In the genomic region with DNA sequence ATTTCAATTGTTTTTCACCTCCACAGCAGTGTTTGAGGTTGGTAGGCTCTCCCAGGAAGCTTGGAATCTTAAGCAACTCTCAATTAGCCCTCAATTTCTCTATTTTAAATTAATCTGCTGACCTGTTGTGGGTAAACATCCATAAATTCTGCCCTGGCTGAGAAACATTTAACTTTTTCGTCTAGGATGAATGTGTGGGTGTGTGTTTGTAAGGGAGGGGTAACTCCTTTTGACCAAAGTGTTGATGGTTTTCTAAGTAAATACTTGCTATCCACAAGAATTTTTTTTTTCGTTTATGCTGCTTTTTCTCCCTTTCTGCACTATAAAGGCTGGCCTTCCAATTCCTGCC, we compare ENCODE assay signal across 8 cellular contexts. TPM values are rescaled to one million over a fixed set of nuclear protein-coding genes. Genes with fewer than 3 reads are reported as not detected.
A peak's percentile ranks its signal among the peaks of the same experiment; 100 is the strongest.
DNase-seq lines count a peak whose midpoint lies in the region; ATAC-seq and TF ChIP-seq lines count a peak whose summit lies in the region.

No MANE protein-coding gene starts in this region.

- H2AFZ ChIP-seq in ACC112 (ENCODE audit: low read length, unreplicated experiment) = peak overlapping the region; percentile 48

- H3K9me3 Mint-ChIP-seq in IgD-negative memory B cell = no peaks in the 10 kb centered on the region

- H3K36me3 ChIP-seq in ACC112 (ENCODE audit: insufficient read depth, low read length) (no peaks in the 10 kb centered on the region), muscle layer of duodenum (ENCODE audit: control insufficient read depth in 1 of 2, insufficient read depth in 2 of 2, low read length in 2 of 2) (peaks cover 5 to 12% of the 10 kb centered on the region in 2 donors)

- TF ChIP-seq CTCF in choroid plexus epithelial cell (conservative IDR thresholded peaks at IDR 0.05; ENCODE audit: low read depth, low read length) = no peak

- H3K27ac ChIP-seq in ACC112 (ENCODE audit: low read depth, low read length) (peak overlapping the region; percentile 89), muscle layer of duodenum (ENCODE audit: low read length) (peak overlapping the region; percentile 97)

- DNase-seq in choroid plexus epithelial cell (ENCODE audit: low read depth) (peak; percentile 36), H4 (ENCODE audit: low spot score) (no peak)

- no peaks in the 10 kb centered on the region for H3K27me3 ChIP-seq in ACC112 (ENCODE audit: insufficient read depth, low read length)
- H3K27me3 ChIP-seq in muscle layer of duodenum (ENCODE audit: low read depth, low read length) = no peaks in the 10 kb centered on the region

- H3K4me3 Mint-ChIP-seq in IgD-negative memory B cell = peak overlapping the region; percentile 82 to 97 (median 96)

- no peak for ATAC-seq in GM19328 (IDR thresholded peaks at IDR 0.05; ENCODE audit: unreplicated experiment)
- ATAC-seq in HG03565 (IDR thresholded peaks at IDR 0.05; ENCODE audit: unreplicated experiment) = no peak
- no peak for ATAC-seq in HG02885 (IDR thresholded peaks at IDR 0.05; ENCODE audit: poor library complexity, unreplicated experiment)

- H3K9me3 ChIP-seq in muscle layer of duodenum (ENCODE audit: control insufficient read depth in 1 of 2, low read length in 2 of 2) = no peaks in the 10 kb centered on the region

- peaks cover 31% of the 10 kb centered on the region for H3K4me1 ChIP-seq in ACC112 (ENCODE audit: control insufficient read depth, insufficient read depth, low read length, unreplicated experiment)
- peaks cover 7 to 28% of the 10 kb centered on the region in 2 donors for H3K4me1 ChIP-seq in muscle layer of duodenum (ENCODE audit: control insufficient read depth in 1 of 2, insufficient read depth in 2 of 2, low read length in 2 of 2)

- peak overlapping the region; percentile 97 for H3K4me3 ChIP-seq in ACC112 (ENCODE audit: low read depth, low read length)
- H3K4me3 ChIP-seq in choroid plexus epithelial cell (ENCODE audit: low read depth, low read length) = peak overlapping the region; percentile 91
- peak overlapping the region; percentile 94 for H3K4me3 ChIP-seq in muscle layer of duodenum (ENCODE audit: low read depth in 1 of 2, low read length in 2 of 2)

- peaks cover 55% of the 10 kb centered on the region for H3K79me2 ChIP-seq in ACC112 (ENCODE audit: control insufficient read depth, insufficient read depth, low read length, unreplicated experiment)

- peaks cover 3% of the 10 kb centered on the region for H3K36me3 Mint-ChIP-seq in IgD-negative memory B cell

- H3K27me3 Mint-ChIP-seq in IgD-negative memory B cell = peaks cover 2% of the 10 kb centered on the region

- peak overlapping the region; percentile 70 to 99 (median 96) for H3K27ac Mint-ChIP-seq in IgD-negative memory B cell

- peaks cover 31 to 44% (median 33%) of the 10 kb centered on the region in 3 donors for H3K4me1 Mint-ChIP-seq in IgD-negative memory B cell

RNA-seq across cellular contexts. Expression of gene PPP3CB, which starts 1.0 kb away (rescaled TPM):
- polyA plus RNA-seq in IgD-negative memory B cell = 6.7 TPM
- total RNA-seq in H4 (2014; rRNA removed; shearing (Covaris generic)) = 11.3 and 13.4 TPM in 2 replicates
